ENCODE assay signal across 20 cellular contexts in the genomic region with DNA sequence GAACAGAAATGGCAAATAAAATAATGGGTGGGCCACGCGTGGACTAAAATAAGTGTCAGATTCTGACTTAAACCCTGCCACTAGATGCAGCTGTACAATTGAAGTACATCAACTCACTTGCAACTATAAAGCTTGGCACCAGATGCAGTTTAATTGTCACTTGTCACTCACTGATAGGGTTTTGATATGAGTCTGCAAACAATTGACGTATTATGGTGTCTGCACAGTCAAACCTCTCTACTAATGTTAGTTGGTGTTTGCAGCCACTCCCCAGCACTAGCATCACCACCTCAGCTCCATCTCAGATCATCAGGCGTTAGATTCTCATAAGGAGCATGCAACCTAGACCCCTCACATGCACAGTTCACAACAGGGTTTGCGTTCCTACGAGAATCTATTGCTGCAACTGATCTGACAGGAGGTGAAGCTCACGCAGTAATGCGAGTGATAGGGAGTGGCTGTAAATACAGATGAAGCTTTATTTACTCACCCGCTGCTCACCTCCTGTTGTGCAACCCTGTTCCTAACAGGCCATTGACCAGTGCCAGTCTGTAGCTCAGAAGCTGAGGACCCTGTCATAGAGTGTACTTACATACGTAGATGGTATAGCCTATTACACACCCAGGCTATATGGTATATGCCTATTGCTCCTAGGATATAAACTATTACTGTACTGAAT.
DNase-seq lines count a peak whose midpoint lies in the region; ATAC-seq, FAIRE-seq and TF ChIP-seq lines count a peak whose summit lies in the region.
"Had no signal": no experiment of that assay in that cellular context is flagged by ENCODE, and none has a peak within 500 bp of the region (broad histone marks: within the 10 kb centered on the region; RNA-seq: fewer than 3 reads in every experiment).

No MANE protein-coding gene starts in this region.

- SMC1A ChIA-PET in GM12878 (lab: Charles Lee; ENCODE audit: uncharacterized antibody, unreplicated experiment) = interaction anchor here (0.6 to 8.6 kb wide), 18 partner anchors 9 to 207 kb away, joined by 3 to 61 read pairs (median 4); no protein-coding TSS in a partner anchor

- in situ Hi-C loops in GM12878 (cut with MboI) (no loop called here), HepG2 (cut with HindIII; ENCODE audit: extremely low pct_ligation_motif_present, low pct_unique_long_range_greater_than_20kb) (no loop called here), brain microvascular endothelial cell (cut with HindIII; ENCODE audit: low pct_ligation_motif_present, low sequenced_read_pairs) (no loop called here)

- intact Hi-C loops in GM12878 (cut with micrococcal nuclease; ENCODE audit: unreplicated experiment) (no loop called here), HepG2 (cut with micrococcal nuclease; ENCODE audit: unreplicated experiment) (loop anchor here (5.0 kb wide), 1 partner anchor 69 kb away; no protein-coding TSS in a partner anchor)

- no peak overlapping the region for H3K4me3 Mint-ChIP-seq in activated T-cell treated with anti-CD3 and anti-CD28 coated beads, Interleukin-2, amount 50 U/mL, for 4 hours
- H3K4me3 Mint-ChIP-seq: CD14-positive monocyte had no signal

- CTCF ChIA-PET in GM12878 (lab: Yijun Ruan, JAX) = interaction anchor here (1.3 to 2.6 kb wide), 4 partner anchors 11 to 70 kb away, joined by 3 to 9 read pairs (median 4); no protein-coding TSS in a partner anchor
- CTCF ChIA-PET in HepG2 (lab: Yijun Ruan, JAX; ENCODE audit: low intra/inter-chr PET ratio, low total read pairs) = no interaction called here

- H3K79me2 ChIP-seq in GM12878 (ENCODE audit: control insufficient read depth, insufficient read depth, low read length) = no peaks in the 10 kb centered on the region
- H3K79me2 ChIP-seq in HepG2 (ENCODE audit: insufficient read depth, low read length) = no peaks in the 10 kb centered on the region

- H3K27ac ChIP-seq in GM12878 (ENCODE audit: control insufficient read depth, insufficient read depth) (no peak overlapping the region), HepG2 (ENCODE audit: extremely low read length, insufficient read depth, low read length) (no peak overlapping the region), foreskin keratinocyte (no peak overlapping the region), brain microvascular endothelial cell (no peak overlapping the region)
- H3K27ac ChIP-seq: GM23248 had no signal

- TF ChIP-seq RAD21 in GM12878 (IDR thresholded peaks at IDR 0.05; ENCODE audit: insufficient read depth, low read depth, low read length) (no peak), HepG2 (CRISPR knock-in tag; IDR thresholded peaks at IDR 0.05) (no peak)

- DNase-seq in COLO668 (lab: John Stamatoyannopoulos, UW; ENCODE audit: unreplicated experiment) (peak; percentile 3), HuH-7 (ENCODE audit: low spot score) (peak; percentile 27), GM12878 (ENCODE audit: low read depth, low spot score) (no peak), HepG2 (ENCODE audit: low spot score) (peak; percentile 90), foreskin keratinocyte (no peak), brain microvascular endothelial cell (no peak)
- no peak for DNase-seq in activated T-cell treated with anti-CD3 and anti-CD28 coated beads, Interleukin-2, amount 50 U/mL, for 4 hours
- DNase-seq: EL, GM23248, Kasumi-1, MG63, NCI-H187, NCI-H510A, NCI-H82, OCI-M1, Right ventricle myocardium superior had no signal

- no peaks in the 10 kb centered on the region for H3K4me1 Mint-ChIP-seq in activated T-cell treated with anti-CD3 and anti-CD28 coated beads, Interleukin-2, amount 50 U/mL, for 4 hours (ENCODE audit: low read depth)
- H3K4me1 Mint-ChIP-seq: CD14-positive monocyte had no signal

- H4K20me1 ChIP-seq in GM12878 (ENCODE audit: control insufficient read depth, insufficient read depth) (no peaks in the 10 kb centered on the region), HepG2 (ENCODE audit: insufficient read depth, low read length) (no peaks in the 10 kb centered on the region)

- H3K27me3 Mint-ChIP-seq in activated T-cell treated with anti-CD3 and anti-CD28 coated beads, Interleukin-2, amount 50 U/mL, for 4 hours (ENCODE audit: low read depth) = no peaks in the 10 kb centered on the region

- TF ChIP-seq EP300 in GM12878 (IDR thresholded peaks at IDR 0.05; ENCODE audit: borderline replicate concordance in 1 of 2, control insufficient read depth in 1 of 2, low read depth in 2 of 2, low read length in 2 of 2) (no peak), HepG2 (IDR thresholded peaks at IDR 0.05; ENCODE audit: low read depth in 2 of 2, low read length in 2 of 2) (peak in 1 of 2 experiments; percentile 72; a peak in 2 of 4 replicates), HepG2 (CRISPR knock-in tag; IDR thresholded peaks at IDR 0.05; ENCODE audit: borderline replicate concordance) (peak; percentile 72)

- H3K4me1 ChIP-seq in GM12878 (ENCODE audit: control insufficient read depth, insufficient read depth, low read length) (peaks cover 3% of the 10 kb centered on the region; the same call in 1 of the 2 replicates), HepG2 (ENCODE audit: insufficient read depth, low read length) (peaks cover 34% of the 10 kb centered on the region), foreskin keratinocyte (no peaks in the 10 kb centered on the region)

- WGBS in GM12878 (ENCODE audit: insufficient coverage, insufficient replicate concordance, low lambda C conversion rate, missing lambda C conversion rate) = 79% methylated on average over 10 of the region's 10 CpGs
- WGBS in HepG2 (ENCODE audit: low lambda C conversion rate) = 25% methylated on average over 9 of the region's 10 CpGs

- H3K9me3 ChIP-seq in GM12878 (replicated peaks; ENCODE audit: control insufficient read depth, insufficient read depth, low read length) = no peaks in the 10 kb centered on the region; the same call in 2 of the 3 replicates
- no peaks in the 10 kb centered on the region for H3K9me3 ChIP-seq in HepG2 (ENCODE audit: low read length)
- H3K9me3 ChIP-seq: HAP-1, MG63 had no signal

- H3K9ac ChIP-seq in GM12878 (ENCODE audit: control insufficient read depth, insufficient read depth, low read length) = no peak overlapping the region
- no peak overlapping the region for H3K9ac ChIP-seq in HepG2 (ENCODE audit: insufficient read depth, low read depth, low read length)
- H3K9ac ChIP-seq: GM23248 had no signal

- H3K36me3 ChIP-seq in GM12878 (ENCODE audit: control insufficient read depth in 2 of 2, insufficient read depth in 2 of 2, low read length in 1 of 2) (no peaks in the 10 kb centered on the region), HepG2 (replicated peaks in 1 of 2; ENCODE audit: control insufficient read depth in 1 of 2, insufficient read depth in 2 of 2, low read length in 2 of 2) (no peaks in the 10 kb centered on the region), brain microvascular endothelial cell (replicated peaks) (no peaks in the 10 kb centered on the region)
- H3K36me3 ChIP-seq: HAP-1, MG63 had no signal

- RAD21 ChIA-PET in GM12878 (lab: Charles Lee; ENCODE audit: unreplicated experiment) = interaction anchor here (0.7 to 2.2 kb wide), 8 partner anchors 12 to 119 kb away, joined by 3 to 8 read pairs (median 3); no protein-coding TSS in a partner anchor

- H3K36me3 Mint-ChIP-seq in activated T-cell treated with anti-CD3 and anti-CD28 coated beads, Interleukin-2, amount 50 U/mL, for 4 hours (ENCODE audit: insufficient read depth) = no peaks in the 10 kb centered on the region
- H3K36me3 Mint-ChIP-seq: CD14-positive monocyte had no signal

- H3K4me2 ChIP-seq in GM12878 (ENCODE audit: control insufficient read depth, insufficient read depth) (no peak overlapping the region), HepG2 (ENCODE audit: low read depth, low read length) (peak overlapping the region; percentile 46; the same call in 1 of the 2 replicates)

- ATAC-seq in GM12878 = peak; percentile 34
- peak; percentile 100 for ATAC-seq in HepG2
- ATAC-seq in activated T-cell treated with anti-CD3 and anti-CD28 coated beads, Interleukin-2, amount 50 U/mL, for 4 hours = no peak
- ATAC-seq in foreskin keratinocyte = no peak
- ATAC-seq in GM19023 (IDR thresholded peaks at IDR 0.05; ENCODE audit: unreplicated experiment) = no peak

- POLR2A ChIA-PET in GM12878 (lab: Charles Lee) (interaction anchor here (0.7 to 1.8 kb wide), 6 partner anchors 9 to 69 kb away, joined by 3 to 6 read pairs (median 5); no protein-coding TSS in a partner anchor), HepG2 (lab: Yijun Ruan, JAX) (no interaction called here)

- no peak overlapping the region for H3K4me3 ChIP-seq in GM12878
- no peak overlapping the region for H3K4me3 ChIP-seq in HepG2 (replicated peaks in 1 of 3; ENCODE audit: insufficient read depth in 1 of 3, low read depth in 2 of 3, low read length in 3 of 3)
- H3K4me3 ChIP-seq in brain microvascular endothelial cell (ENCODE audit: low read depth, low read length) = no peak overlapping the region
- H3K4me3 ChIP-seq: GM23248, HAP-1, MG63 had no signal

- FAIRE-seq in GM12878 (lab: Jason Lieb, UNC) (no peak), HepG2 (lab: Jason Lieb, UNC) (peak; percentile 75)
- FAIRE-seq: A204.1 had no signal

- TF ChIP-seq POLR2A in GM12878 (IDR thresholded peaks at IDR 0.05; ENCODE audit: low read depth, low read length) (no peak), HepG2 (IDR thresholded peaks at IDR 0.05; ENCODE audit: insufficient read depth in 1 of 2, low read depth in 2 of 2, low read length in 2 of 2) (no peak)

- H3K27me3 ChIP-seq in GM12878 (replicated peaks in 1 of 2; ENCODE audit: control insufficient read depth in 2 of 2, insufficient read depth in 2 of 2, low read length in 1 of 2) (no peaks in the 10 kb centered on the region), HepG2 (ENCODE audit: control insufficient read depth in 1 of 2, insufficient read depth in 2 of 2, low read length in 2 of 2) (no peaks in the 10 kb centered on the region), foreskin keratinocyte (peaks cover 3% of the 10 kb centered on the region), brain microvascular endothelial cell (replicated peaks) (no peaks in the 10 kb centered on the region)
- H3K27me3 ChIP-seq: MG63 had no signal

- H2AFZ ChIP-seq in GM12878 (ENCODE audit: control insufficient read depth, low read depth, low read length) (no peak overlapping the region), HepG2 (ENCODE audit: low read length) (no peak overlapping the region)
- H2AFZ ChIP-seq: GM23248 had no signal

- TF ChIP-seq CTCF in GM12878 (IDR thresholded peaks at IDR 0.05 in 2 of 3, conservative IDR thresholded peaks at IDR 0.05 in 1 of 3; ENCODE audit: control insufficient read depth in 2 of 3, extremely low read depth in 1 of 3, insufficient read depth in 1 of 3, low read depth in 3 of 3, low read length in 3 of 3) (no peak), HepG2 (CRISPR knock-in tag; IDR thresholded peaks at IDR 0.05) (no peak), foreskin keratinocyte (conservative IDR thresholded peaks at IDR 0.05) (no peak), brain microvascular endothelial cell (IDR thresholded peaks at IDR 0.05; ENCODE audit: low read depth, low read length, missing control alignments) (no peak)

- BruUV-seq in GM12878 (replicated peaks; lab: Mats Ljungman, UMichigan) (no TSS peak), HepG2 (replicated peaks; lab: Mats Ljungman, UMichigan) (no TSS peak)

- no peaks in the 10 kb centered on the region for H3K9me3 Mint-ChIP-seq in activated T-cell treated with anti-CD3 and anti-CD28 coated beads, Interleukin-2, amount 50 U/mL, for 4 hours

TF ChIP-seq in GM12878, 131 proteins besides CTCF, POLR2A, EP300 and RAD21 (continues in another document):
- no peak for TF ChIP-seq MEF2A (IDR thresholded peaks at IDR 0.05; ENCODE audit: insufficient read depth, low read depth, low read length)

Comparison
In these comparisons a context has a peak if more than half of its experiments do, and no peak if none do; other contexts are left out.
1. DNase-seq: peak in COLO668 (single experiment), HuH-7 (single experiment) and HepG2 (single experiment); none in GM12878 (single experiment), activated T-cell treated with anti-CD3 and anti-CD28 coated beads, Interleukin-2, amount 50 U/mL, for 4 hours (single experiment), foreskin keratinocyte (0 of 2) and brain microvascular endothelial cell (single experiment).
2. ATAC-seq: peak in GM12878 (single experiment) and HepG2 (single experiment); none in activated T-cell treated with anti-CD3 and anti-CD28 coated beads, Interleukin-2, amount 50 U/mL, for 4 hours (0 of 2), foreskin keratinocyte (single experiment) and GM19023 (single experiment).